1 cellular context compared by ENCODE assay signal in genomic region chr1:65419681-65420589, GRCh38.
A peak's percentile ranks its signal among the peaks of the same experiment; 100 is the strongest.
TF ChIP-seq lines count a peak whose summit lies in the region.

No MANE protein-coding gene starts in this region.

TF ChIP-seq in HepG2, 621 proteins besides CTCF, POLR2A, EP300 and RAD21 (continued from another document and continues in another):
- TF ChIP-seq AKNA (CRISPR knock-in tag; IDR thresholded peaks at IDR 0.05; ENCODE audit: borderline replicate concordance) (no peak), MEF2D (CRISPR knock-in tag; IDR thresholded peaks at IDR 0.05) (no peak), NONO (IDR thresholded peaks at IDR 0.05) (no peak), NONO (CRISPR knock-in tag; conservative IDR thresholded peaks at IDR 0.05) (0 out of 2 replicates have a peak, but pooled peaks have one; percentile 42), ZNF788 (CRISPR knock-in tag; IDR thresholded peaks at IDR 0.05; ENCODE audit: borderline replicate concordance) (0 out of 2 replicates have a peak, but pooled peaks have one; percentile 51), ZNF337 (CRISPR knock-in tag; IDR thresholded peaks at IDR 0.05; ENCODE audit: borderline replicate concordance, low read depth) (no peak), ATF7 (IDR thresholded peaks at IDR 0.05) (no peak), ATF7 (CRISPR knock-in tag; IDR thresholded peaks at IDR 0.05) (0 out of 2 replicates have a peak, but pooled peaks have one; percentile 52), TBX2 (CRISPR knock-in tag; IDR thresholded peaks at IDR 0.05; ENCODE audit: borderline replicate concordance) (peak; percentile 20; the same call in 1 of the 2 replicates), ZNF639 (CRISPR knock-in tag; conservative IDR thresholded peaks at IDR 0.05) (0 out of 2 replicates have a peak, but pooled peaks have one; percentile 43), ZNF83 (CRISPR knock-in tag; IDR thresholded peaks at IDR 0.05; ENCODE audit: borderline replicate concordance) (no peak), CCDC6 (CRISPR knock-in tag; IDR thresholded peaks at IDR 0.05) (no peak), PHF21A (CRISPR knock-in tag; IDR thresholded peaks at IDR 0.05) (0 out of 2 replicates have a peak, but pooled peaks have one; percentile 36), FIP1L1 (IDR thresholded peaks at IDR 0.05; ENCODE audit: borderline replicate concordance, insufficient read depth, low read depth, low read length) (no peak), GZF1 (CRISPR knock-in tag; IDR thresholded peaks at IDR 0.05) (no peak), ZNF672 (CRISPR knock-in tag; IDR thresholded peaks at IDR 0.05) (no peak), ZNF205 (CRISPR knock-in tag; IDR thresholded peaks at IDR 0.05) (no peak), FOXM1 (CRISPR knock-in tag; IDR thresholded peaks at IDR 0.05) (no peak), ZSCAN9 (CRISPR knock-in tag; IDR thresholded peaks at IDR 0.05; ENCODE audit: borderline replicate concordance) (peak; percentile 71; the same call in 1 of the 2 replicates), TOPORS (CRISPR knock-in tag; IDR thresholded peaks at IDR 0.05) (no peak; the same call in 1 of the 2 replicates), MYPOP (CRISPR knock-in tag; IDR thresholded peaks at IDR 0.05) (peak; percentile 18; the same call in 1 of the 2 replicates), TCF12 (IDR thresholded peaks at IDR 0.05) (no peak), TCF12 (CRISPR knock-in tag; IDR thresholded peaks at IDR 0.05) (no peak), ZNF235 (CRISPR knock-in tag; IDR thresholded peaks at IDR 0.05; ENCODE audit: borderline replicate concordance) (no peak), ZBTB1 (CRISPR knock-in tag; IDR thresholded peaks at IDR 0.05; ENCODE audit: borderline replicate concordance) (no peak), ZNF660 (CRISPR knock-in tag; IDR thresholded peaks at IDR 0.05; ENCODE audit: borderline replicate concordance, low read depth) (no peak), HHEX (CRISPR knock-in tag; IDR thresholded peaks at IDR 0.05) (no peak), SMARCC2 (IDR thresholded peaks at IDR 0.05) (no peak), TFAP4 (IDR thresholded peaks at IDR 0.05; ENCODE audit: borderline replicate concordance, low read depth) (no peak), SOX6 (IDR thresholded peaks at IDR 0.05) (no peak), SOX6 (CRISPR knock-in tag; IDR thresholded peaks at IDR 0.05) (no peak), ZNF891 (CRISPR knock-in tag; IDR thresholded peaks at IDR 0.05) (peak; percentile 70; the same call in 1 of the 2 replicates), JDP2 (CRISPR knock-in tag; IDR thresholded peaks at IDR 0.05; ENCODE audit: borderline replicate concordance) (no peak), PAF1 (CRISPR knock-in tag; IDR thresholded peaks at IDR 0.05) (no peak), ZNF121 (CRISPR knock-in tag; IDR thresholded peaks at IDR 0.05) (0 out of 2 replicates have a peak, but pooled peaks have one; percentile 19), ZBTB37 (CRISPR knock-in tag; IDR thresholded peaks at IDR 0.05) (no peak), ZNF747 (CRISPR knock-in tag; IDR thresholded peaks at IDR 0.05; ENCODE audit: borderline replicate concordance) (no peak), ZNF296 (CRISPR knock-in tag; conservative IDR thresholded peaks at IDR 0.05) (no peak), SNAI1 (CRISPR knock-in tag; IDR thresholded peaks at IDR 0.05; ENCODE audit: borderline replicate concordance) (no peak), NRL (CRISPR knock-in tag; IDR thresholded peaks at IDR 0.05; ENCODE audit: borderline replicate concordance) (peak; percentile 70; the same call in 1 of the 2 replicates), GMEB1 (CRISPR knock-in tag; IDR thresholded peaks at IDR 0.05; ENCODE audit: borderline replicate concordance) (no peak), ZNF451 (CRISPR knock-in tag; IDR thresholded peaks at IDR 0.05) (0 out of 2 replicates have a peak, but pooled peaks have one; percentile 9), ZNF550 (CRISPR knock-in tag; IDR thresholded peaks at IDR 0.05; ENCODE audit: borderline replicate concordance) (no peak), DR1 (CRISPR knock-in tag; IDR thresholded peaks at IDR 0.05) (no peak), ZNF772 (CRISPR knock-in tag; IDR thresholded peaks at IDR 0.05) (peak; percentile 40; the same call in 1 of the 2 replicates), ZNF484 (CRISPR knock-in tag; IDR thresholded peaks at IDR 0.05; ENCODE audit: borderline replicate concordance, low read depth) (no peak), MED1 (CRISPR knock-in tag; IDR thresholded peaks at IDR 0.05) (no peak), FOXO1 (CRISPR knock-in tag; IDR thresholded peaks at IDR 0.05) (no peak), ZNF567 (CRISPR knock-in tag; IDR thresholded peaks at IDR 0.05; ENCODE audit: borderline replicate concordance) (no peak), SUZ12 (IDR thresholded peaks at IDR 0.05; ENCODE audit: low read depth, low read length) (no peak), ZSCAN31 (CRISPR knock-in tag; IDR thresholded peaks at IDR 0.05; ENCODE audit: low read depth) (peak; percentile 42; the same call in 1 of the 2 replicates), IRF1 (CRISPR knock-in tag; IDR thresholded peaks at IDR 0.05; ENCODE audit: low read depth) (0 out of 2 replicates have a peak, but pooled peaks have one; percentile 44), BORCS8-MEF2B (CRISPR knock-in tag; IDR thresholded peaks at IDR 0.05) (no peak), ZBTB21 (CRISPR knock-in tag; IDR thresholded peaks at IDR 0.05) (no peak), POLR2G (IDR thresholded peaks at IDR 0.05; ENCODE audit: low read depth, low read length) (no peak)
- TF ChIP-seq, protein P1, sequence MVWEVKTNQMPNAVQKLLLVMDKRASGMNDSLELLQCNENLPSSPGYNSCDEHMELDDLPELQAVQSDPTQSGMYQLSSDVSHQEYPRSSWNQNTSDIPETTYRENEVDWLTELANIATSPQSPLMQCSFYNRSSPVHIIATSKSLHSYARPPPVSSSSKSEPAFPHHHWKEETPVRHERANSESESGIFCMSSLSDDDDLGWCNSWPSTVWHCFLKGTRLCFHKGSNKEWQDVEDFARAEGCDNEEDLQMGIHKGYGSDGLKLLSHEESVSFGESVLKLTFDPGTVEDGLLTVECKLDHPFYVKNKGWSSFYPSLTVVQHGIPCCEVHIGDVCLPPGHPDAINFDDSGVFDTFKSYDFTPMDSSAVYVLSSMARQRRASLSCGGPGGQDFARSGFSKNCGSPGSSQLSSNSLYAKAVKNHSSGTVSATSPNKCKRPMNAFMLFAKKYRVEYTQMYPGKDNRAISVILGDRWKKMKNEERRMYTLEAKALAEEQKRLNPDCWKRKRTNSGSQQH (CRISPR knock-in tag; IDR thresholded peaks at IDR 0.05; ENCODE audit: low read depth), result peak; percentile 74; the same call in 1 of the 2 replicates
- TF ChIP-seq, protein P2, sequence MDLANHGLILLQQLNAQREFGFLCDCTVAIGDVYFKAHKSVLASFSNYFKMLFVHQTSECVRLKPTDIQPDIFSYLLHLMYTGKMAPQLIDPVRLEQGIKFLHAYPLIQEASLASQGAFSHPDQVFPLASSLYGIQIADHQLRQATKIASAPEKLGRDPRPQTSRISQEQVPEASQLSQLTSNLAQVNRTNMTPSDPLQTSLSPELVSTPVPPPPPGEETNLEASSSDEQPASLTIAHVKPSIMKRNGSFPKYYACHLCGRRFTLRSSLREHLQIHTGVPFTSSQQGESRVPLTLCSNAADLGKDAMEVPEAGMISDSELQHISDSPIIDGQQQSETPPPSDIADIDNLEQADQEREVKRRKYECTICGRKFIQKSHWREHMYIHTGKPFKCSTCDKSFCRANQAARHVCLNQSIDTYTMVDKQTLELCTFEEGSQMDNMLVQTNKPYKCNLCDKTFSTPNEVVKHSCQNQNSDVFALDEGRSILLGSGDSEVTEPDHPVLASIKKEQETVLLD (CRISPR knock-in tag; IDR thresholded peaks at IDR 0.05; ENCODE audit: low read depth), result no peak
